Comparison of ENCODE assay signal across 13 cellular contexts in the genomic region with DNA sequence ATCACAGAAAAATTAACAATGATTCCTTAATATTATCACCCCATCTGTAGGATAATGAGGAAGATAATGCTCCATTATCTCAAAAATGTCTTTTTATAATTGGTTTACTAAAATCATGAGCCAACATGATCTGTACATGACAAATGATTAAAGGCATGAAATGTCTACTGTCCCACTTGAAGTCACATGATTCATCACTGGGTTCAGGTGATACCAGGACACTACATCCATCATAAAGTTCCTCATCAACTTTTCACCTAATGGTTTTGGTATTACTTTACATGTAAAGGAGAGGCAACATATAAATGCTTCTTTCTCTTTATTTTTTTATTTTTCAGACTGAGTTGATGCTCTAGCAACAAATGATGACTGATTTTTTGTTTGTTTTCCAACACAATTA.
"Had no signal": no experiment of that assay in that cellular context is flagged by ENCODE, and none has a peak within 500 bp of the region (broad histone marks: within the 10 kb centered on the region; RNA-seq: fewer than 3 reads in every experiment).

No MANE protein-coding gene starts in this region.

- H3K4me3 Mint-ChIP-seq: activated B cell treated with CpG ODN at 0.5 μM for 24 hours, endodermal cell had no signal

- H3K4me1 Mint-ChIP-seq: activated B cell treated with CpG ODN at 0.5 μM for 24 hours, endodermal cell had no signal

- H3K9me3 ChIP-seq: ascending aorta, heart left ventricle, lower lobe of right lung, right lobe of liver, thoracic aorta, upper lobe of right lung had no signal

- H3K27me3 ChIP-seq: ascending aorta, heart left ventricle, right lobe of liver, upper lobe of right lung had no signal

- H3K27ac ChIP-seq: ascending aorta, heart left ventricle, lower lobe of right lung, right lobe of liver, thoracic aorta, upper lobe of right lung had no signal

- H3K9me3 Mint-ChIP-seq: activated B cell treated with CpG ODN at 0.5 μM for 24 hours, endodermal cell had no signal

- H3K27me3 Mint-ChIP-seq: activated B cell treated with CpG ODN at 0.5 μM for 24 hours had no signal

- FAIRE-seq: bronchial epithelial cell, frontal cortex had no signal

- ATAC-seq: heart left ventricle, left colon, lower lobe of right lung, right lobe of liver, upper lobe of right lung had no signal

- DNase-seq: activated B cell treated with CpG ODN at 0.5 μM for 24 hours; activated CD4-positive, alpha-beta T cell treated with anti-CD3 and anti-CD28 coated beads, Interleukin-2, amount 50 U/mL, for 48 hours; activated effector memory CD4-positive, alpha-beta T cell treated with anti-CD3 and anti-CD28 coated beads, Interleukin-2, amount 50 U/mL, for 16 hours; endodermal cell; heart left ventricle; left colon; lower lobe of right lung; right lobe of liver; upper lobe of right lung had no signal

- H3K27ac Mint-ChIP-seq: activated B cell treated with CpG ODN at 0.5 μM for 24 hours, endodermal cell had no signal

- H3K4me1 ChIP-seq: heart left ventricle, lower lobe of right lung, right lobe of liver, upper lobe of right lung had no signal

- H3K4me3 ChIP-seq: ascending aorta, heart left ventricle, lower lobe of right lung, right lobe of liver, thoracic aorta, upper lobe of right lung had no signal
